8 cellular contexts compared by ENCODE assay signal in genomic region chr2:174729797-174730529, GRCh38. TPM values are rescaled to one million over a fixed set of nuclear protein-coding genes. Genes with fewer than 3 reads are reported as not detected.
A peak's percentile ranks its signal among the peaks of the same experiment; 100 is the strongest.
DNase-seq lines count a peak whose midpoint lies in the region; ATAC-seq and TF ChIP-seq lines count a peak whose summit lies in the region.

No MANE protein-coding gene starts in this region.

- H3K36me3 ChIP-seq in MM.1S (replicated peaks; ENCODE audit: insufficient read depth, low read length): no peaks in the 10 kb centered on the region
- no peaks in the 10 kb centered on the region for H3K36me3 ChIP-seq in heart right ventricle

- no peak for DNase-seq in MM.1S
- peak; percentile 23 for DNase-seq in activated effector memory CD4-positive, alpha-beta T cell treated with Interleukin-2 at 50 U/mL for 16 hours
- DNase-seq in heart right ventricle: no peak
- peak; percentile 76 for DNase-seq in retina
- DNase-seq in SIG-M5 treated with dmso at 0.1 percent for 504 hours (lab: John Stamatoyannopoulos, UW; ENCODE audit: unreplicated experiment): no peak

- intact Hi-C loops in heart right ventricle (cut with DNase I): no loop called here

- H3K9me3 ChIP-seq in MM.1S (replicated peaks; ENCODE audit: insufficient read depth, low read length) (no peaks in the 10 kb centered on the region), heart right ventricle (no peaks in the 10 kb centered on the region)

- no peaks in the 10 kb centered on the region for H4K20me1 ChIP-seq in MM.1S (ENCODE audit: insufficient read depth, low read length)

- ATAC-seq in heart right ventricle (peak; percentile 38 to 75 (median 60)), HG02884 (IDR thresholded peaks at IDR 0.05; ENCODE audit: unreplicated experiment) (no peak), GM19035 (IDR thresholded peaks at IDR 0.05; ENCODE audit: unreplicated experiment) (no peak), GM18873 (IDR thresholded peaks at IDR 0.05; ENCODE audit: low FRiP score, unreplicated experiment) (no peak)

- TF ChIP-seq CTCF in MM.1S (IDR thresholded peaks at IDR 0.05; ENCODE audit: low read length) (no peak), heart right ventricle (IDR thresholded peaks at IDR 0.05) (no peak)

- H3K27me3 ChIP-seq in MM.1S (replicated peaks; ENCODE audit: insufficient read depth, low read length) (peaks cover 26% of the 10 kb centered on the region), heart right ventricle (peaks cover 0 to 59% (median 50%) of the 10 kb centered on the region in 7 donors)

- H3K4me3 ChIP-seq in MM.1S (ENCODE audit: low read length): peak overlapping the region; percentile 37
- H3K4me3 ChIP-seq in heart right ventricle: peak overlapping the region; percentile 18 to 57 (median 50)

- peak overlapping the region; percentile 23 for H2AFZ ChIP-seq in MM.1S (ENCODE audit: low read length)

- H3K9ac ChIP-seq in MM.1S (ENCODE audit: low read length): no peak overlapping the region

- H3K4me1 ChIP-seq in MM.1S (ENCODE audit: low read length): no peaks in the 10 kb centered on the region
- peaks cover 0 to 15% (median 12%) of the 10 kb centered on the region in 9 donors for H3K4me1 ChIP-seq in heart right ventricle

- WGBS in heart right ventricle, 2 donors: 3% methylated on average over 56 of the region's 56 CpGs

- H3K27ac ChIP-seq in MM.1S (ENCODE audit: low read length) (no peak overlapping the region), heart right ventricle (no peak overlapping the region)

- no peaks in the 10 kb centered on the region for H3K79me2 ChIP-seq in MM.1S (ENCODE audit: low read length)

- no peaks in the 10 kb centered on the region for H3F3A ChIP-seq in MM.1S (ENCODE audit: insufficient read depth, low read length)

- H3K4me2 ChIP-seq in MM.1S (ENCODE audit: low read depth, low read length): peak overlapping the region; percentile 55

- no peaks in the 10 kb centered on the region for H3K9me2 ChIP-seq in MM.1S (replicated peaks; ENCODE audit: insufficient read depth, low read length)

RNA-seq across cellular contexts. Expression of gene CHRNA1, which starts 34.3 kb away (rescaled TPM):
- 1 to 10 TPM in 2 of 10 donors, under 1 TPM in 3, not detected in 5; 0.19 to 1.3 (median 0.93) TPM for total RNA-seq in heart right ventricle
- polyA plus RNA-seq in heart right ventricle: under 1 TPM; 0.07 to 0.29 TPM

Comparison
In these comparisons a context has a peak if more than half of its experiments do, and no peak if none do; other contexts are left out.
1. DNase-seq: peak in activated effector memory CD4-positive, alpha-beta T cell treated with Interleukin-2 at 50 U/mL for 16 hours (single experiment) and retina (single experiment); none in MM.1S (single experiment), heart right ventricle (0 of 2) and SIG-M5 treated with dmso at 0.1 percent for 504 hours (single experiment).
2. ATAC-seq: peak in heart right ventricle (8 of 8); none in HG02884 (single experiment), GM19035 (single experiment) and GM18873 (single experiment).